In the genomic region with DNA sequence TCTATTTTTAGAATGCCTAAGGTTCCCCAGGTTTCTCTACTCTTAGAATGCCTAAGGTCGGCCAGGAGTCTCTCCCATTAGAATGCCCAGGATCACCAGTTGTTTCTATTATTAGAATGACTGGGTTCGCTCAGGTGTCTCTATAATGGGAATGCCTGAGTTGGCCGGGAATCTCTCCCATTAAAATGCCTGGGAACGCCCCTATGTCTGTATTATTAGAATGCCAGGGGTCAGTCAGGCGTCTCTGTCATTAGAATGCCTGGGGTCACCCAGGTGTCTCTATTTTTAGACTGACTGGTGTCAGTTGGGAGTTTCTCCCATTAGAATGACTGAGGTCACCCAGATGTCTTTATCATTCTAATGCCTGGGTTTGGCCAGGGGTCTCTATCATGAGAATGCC, we compare ENCODE assay signal across 20 cellular contexts.
DNase-seq lines count a peak whose midpoint lies in the region; ATAC-seq and TF ChIP-seq lines count a peak whose summit lies in the region.
"Had no signal": no experiment of that assay in that cellular context is flagged by ENCODE, and none has a peak within 500 bp of the region (broad histone marks: within the 10 kb centered on the region; RNA-seq: fewer than 3 reads in every experiment).

No MANE protein-coding gene starts in this region.

- no peaks in the 10 kb centered on the region for H3K27me3 Mint-ChIP-seq in type B pancreatic cell
- no peaks in the 10 kb centered on the region for H3K27me3 Mint-ChIP-seq in T-helper 17 cell
- H3K27me3 Mint-ChIP-seq: B cell; CD4-positive, alpha-beta T cell had no signal

- no peak overlapping the region for H3K4me3 Mint-ChIP-seq in type B pancreatic cell
- no peak overlapping the region for H3K4me3 Mint-ChIP-seq in T-helper 17 cell
- H3K4me3 Mint-ChIP-seq: B cell; CD4-positive, alpha-beta T cell; CD8-positive, alpha-beta T cell had no signal

- peak; percentile 7 for DNase-seq in activated CD8-positive, alpha-beta memory T cell treated with anti-CD3 and anti-CD28 coated beads for 24 hours
- no peak for DNase-seq in activated CD8-positive, alpha-beta memory T cell treated with anti-CD3 and anti-CD28 coated beads, Interleukin-2, amount 50 U/mL, for 48 hours
- DNase-seq in islet precursor cell = peak; percentile 3
- DNase-seq in mesenteric fat pad (ENCODE audit: low spot score) = peak; percentile 9
- peak; percentile 11 for DNase-seq in type B pancreatic cell (ENCODE audit: extremely low spot score, unreplicated experiment)
- DNase-seq in foreskin keratinocyte = no peak
- DNase-seq in T-helper 17 cell = no peak
- DNase-seq: AML-193; Caco-2; Calu3; CD4-positive, alpha-beta T cell; DMS79 treated with DMSO at 0.1 percent for 48 hours; GF-D8 had no signal

- ATAC-seq in HG02798 (IDR thresholded peaks at IDR 0.05; ENCODE audit: poor library complexity, unreplicated experiment) = no peak
- ATAC-seq in foreskin keratinocyte = no peak
- no peak for ATAC-seq in T-helper 17 cell
- ATAC-seq: A549; CD8-positive, alpha-beta T cell had no signal

- H3K27me3 ChIP-seq in foreskin keratinocyte = no peaks in the 10 kb centered on the region
- H3K27me3 ChIP-seq: BLaER1 treated with 17β-estradiol and CSF1 and Interleukin-3, amounts not matched to agents 10 nM and 100 nM had no signal

- no peaks in the 10 kb centered on the region for H3K4me1 ChIP-seq in foreskin keratinocyte
- H3K4me1 ChIP-seq: A549; BLaER1 treated with 17β-estradiol and CSF1 and Interleukin-3, amounts not matched to agents 10 nM and 100 nM; Caco-2 had no signal

- H3K4me1 Mint-ChIP-seq in type B pancreatic cell (ENCODE audit: unreplicated experiment) (no peaks in the 10 kb centered on the region), T-helper 17 cell (no peaks in the 10 kb centered on the region)
- H3K4me1 Mint-ChIP-seq: B cell had no signal

- H3K27ac ChIP-seq in foreskin keratinocyte = no peak overlapping the region
- H3K27ac ChIP-seq: 22Rv1; A549; BLaER1 treated with 17β-estradiol and CSF1 and Interleukin-3, amounts not matched to agents 10 nM and 100 nM; C4-2B had no signal

- H3K36me3 Mint-ChIP-seq in type B pancreatic cell (no peaks in the 10 kb centered on the region), T-helper 17 cell (ENCODE audit: low read depth) (no peaks in the 10 kb centered on the region)
- H3K36me3 Mint-ChIP-seq: CD8-positive, alpha-beta T cell had no signal

- H3K9me3 ChIP-seq in T-helper 17 cell (ENCODE audit: control insufficient read depth, low read length, poor library complexity, severe bottlenecking) = no peaks in the 10 kb centered on the region
- H3K9me3 ChIP-seq: A549, Caco-2 had no signal

- TF ChIP-seq CTCF in type B pancreatic cell (conservative IDR thresholded peaks at IDR 0.05) (no peak), foreskin keratinocyte (conservative IDR thresholded peaks at IDR 0.05) (no peak)

- H3K27ac Mint-ChIP-seq in type B pancreatic cell (no peak overlapping the region), T-helper 17 cell (no peak overlapping the region)
- H3K27ac Mint-ChIP-seq: B cell; CD4-positive, alpha-beta T cell; CD8-positive, alpha-beta T cell had no signal

- H3K9me3 Mint-ChIP-seq in type B pancreatic cell = peaks cover 23% of the 10 kb centered on the region

Comparison
In these comparisons a context has a peak if more than half of its experiments do, and no peak if none do; other contexts are left out.
1. DNase-seq: peak in activated CD8-positive, alpha-beta memory T cell treated with anti-CD3 and anti-CD28 coated beads for 24 hours (single experiment), islet precursor cell (single experiment), mesenteric fat pad (single experiment) and type B pancreatic cell (single experiment); none in activated CD8-positive, alpha-beta memory T cell treated with anti-CD3 and anti-CD28 coated beads, Interleukin-2, amount 50 U/mL, for 48 hours (single experiment), foreskin keratinocyte (0 of 2) and T-helper 17 cell (0 of 3).